8 cellular contexts compared by ENCODE assay signal in the genomic region with DNA sequence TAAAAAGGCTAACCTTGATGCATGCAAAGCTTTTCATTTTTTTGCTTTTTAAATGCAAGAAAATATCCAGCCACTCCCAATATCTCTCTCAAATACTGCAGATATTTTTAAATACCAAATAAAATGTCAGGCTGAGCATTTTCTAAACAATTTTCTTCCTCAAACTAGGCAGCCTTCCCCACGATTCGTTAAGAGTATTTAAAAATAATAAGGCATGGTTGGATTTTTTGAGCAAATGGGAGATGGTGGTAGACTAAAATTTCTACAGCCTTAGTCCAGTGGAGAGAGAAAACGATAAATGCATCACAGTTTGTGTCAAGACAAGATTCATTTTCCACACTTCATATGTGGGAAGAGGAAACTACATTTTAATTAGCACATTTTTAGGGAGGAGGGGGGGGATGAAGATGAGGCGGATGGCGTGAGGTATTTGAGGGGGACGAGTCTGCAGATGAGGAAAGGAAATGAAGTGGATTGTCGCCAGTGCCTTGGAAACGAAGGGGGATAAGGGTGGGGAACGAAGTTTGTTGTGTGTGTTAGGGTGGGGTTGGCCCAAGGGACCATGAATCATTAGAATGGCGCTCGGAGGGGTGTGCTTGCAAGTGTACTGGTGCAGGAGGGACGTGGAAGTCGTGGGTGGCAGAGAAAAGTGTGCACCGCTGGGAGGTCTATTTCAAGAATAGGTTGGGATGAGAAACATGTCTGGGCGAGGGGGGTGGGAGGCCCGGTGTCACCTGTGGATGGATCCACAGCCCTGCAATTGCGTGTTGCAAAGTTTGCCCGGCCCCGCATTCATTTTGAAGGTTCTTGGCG. TPM values are rescaled to one million over a fixed set of nuclear protein-coding genes. Genes with fewer than 3 reads are reported as not detected.
DNase-seq lines count a peak whose midpoint lies in the region; ATAC-seq and TF ChIP-seq lines count a peak whose summit lies in the region.

No MANE protein-coding gene starts in this region.

- peak overlapping the region; percentile 87; the same call in 1 of the 2 replicates for H3K4me3 ChIP-seq in MG63
- H3K4me3 ChIP-seq in duodenal mucosa (ENCODE audit: low read depth in 1 of 2, low read length in 2 of 2): peak overlapping the region; percentile 81 to 89
- H3K4me3 ChIP-seq in transverse colon: peak overlapping the region; percentile 85 to 89 (median 87)

- H3K27ac ChIP-seq in duodenal mucosa (ENCODE audit: low read depth, low read length) (peak overlapping the region; percentile 86), transverse colon (peak overlapping the region; percentile 91 to 97 (median 92))

- 6 to 28% methylated on average over 15 to 20 of the region's 20 CpGs for WGBS in transverse colon (ENCODE audit: low coverage in 1 of 2), 2 donors

- no peaks in the 10 kb centered on the region for H3K27me3 ChIP-seq in MG63
- no peaks in the 10 kb centered on the region for H3K27me3 ChIP-seq in duodenal mucosa (ENCODE audit: control insufficient read depth in 1 of 2, insufficient read depth in 2 of 2, low read length in 2 of 2)
- no peaks in the 10 kb centered on the region for H3K27me3 ChIP-seq in transverse colon

- intact Hi-C loops in transverse colon (cut with DNase I; ENCODE audit: low total_unique reads): loop anchor here (5.0 kb wide), 1 partner anchor 84 kb away; the partner anchor contains the start of gene XPNPEP1

- no peak for TF ChIP-seq POLR2A in transverse colon (IDR thresholded peaks at IDR 0.05)

- in situ Hi-C loops in Caki2 (cut with HindIII; ENCODE audit: low pct_unique_long_range_greater_than_20kb, low sequenced_read_pairs) (no loop called here), transverse colon (cut with MboI; ENCODE audit: low pct_ligation_motif_present in 1 of 4, low pct_unique_long_range_greater_than_20kb in 1 of 4, low sequenced_read_pairs in 3 of 4) (no loop called here)

- ATAC-seq in GM21737 (IDR thresholded peaks at IDR 0.05; ENCODE audit: unreplicated experiment): no peak
- no peak for ATAC-seq in GM21367 (IDR thresholded peaks at IDR 0.05; ENCODE audit: unreplicated experiment)

- H3K9me3 ChIP-seq in MG63 (no peaks in the 10 kb centered on the region), duodenal mucosa (ENCODE audit: control insufficient read depth in 1 of 2, low read length in 2 of 2) (no peaks in the 10 kb centered on the region), transverse colon (no peaks in the 10 kb centered on the region)

- H3K9ac ChIP-seq in duodenal mucosa (ENCODE audit: low read depth in 1 of 2, low read length in 2 of 2): peak overlapping the region; percentile 70 to 79

- no peak for TF ChIP-seq CTCF in transverse colon (IDR thresholded peaks at IDR 0.05)

- no peak for TF ChIP-seq EP300 in transverse colon (IDR thresholded peaks at IDR 0.05; ENCODE audit: low read depth)

- H3K36me3 ChIP-seq in MG63 (no peaks in the 10 kb centered on the region), duodenal mucosa (ENCODE audit: control insufficient read depth in 1 of 2, insufficient read depth in 2 of 2, low read length in 2 of 2) (no peaks in the 10 kb centered on the region), transverse colon (no peaks in the 10 kb centered on the region)

- H3K4me1 ChIP-seq in duodenal mucosa (ENCODE audit: control insufficient read depth in 1 of 2, insufficient read depth in 2 of 2, low read length in 2 of 2) (peaks cover 32 to 47% of the 10 kb centered on the region in 2 donors), transverse colon (peaks cover 11 to 71% (median 47%) of the 10 kb centered on the region in 4 donors)

- DNase-seq in Caki2 (ENCODE audit: low read depth) (peak; percentile 67), MG63 (peak; percentile 21), medulla oblongata (ENCODE audit: extremely low spot score) (peak; percentile 61), transverse colon (peak; percentile 48), NCI-H1092 (lab: John Stamatoyannopoulos, UW) (no peak)

RNA-seq across cellular contexts. Expression of gene ADD3, which starts 1.2 kb away (rescaled TPM):
- total RNA-seq in Caki2 (2014; rRNA removed; shearing (Covaris generic); ENCODE audit: low replicate concordance): 110 and 342 TPM in 2 replicates
- total RNA-seq in MG63 (2014; rRNA removed; shearing (Covaris generic); ENCODE audit: low replicate concordance): 14.1 and 40.2 TPM in 2 replicates
- 100 to 1,000 TPM; 175 to 342 (median 258) TPM for total RNA-seq in transverse colon
